Comparison of ENCODE assay signal across 8 cellular contexts in genomic region chr1:206912445-206913095, GRCh38. TPM values are rescaled to one million over a fixed set of nuclear protein-coding genes. Genes with fewer than 3 reads are reported as not detected.
A peak's percentile ranks its signal among the peaks of the same experiment; 100 is the strongest.
DNase-seq lines count a peak whose midpoint lies in the region; ATAC-seq and TF ChIP-seq lines count a peak whose summit lies in the region.

No MANE protein-coding gene starts in this region.

- H3K4me3 ChIP-seq in GM06990 (replicated peaks; ENCODE audit: low read depth, low read length) (no peak overlapping the region), lung (no peak overlapping the region), stomach (no peak overlapping the region)

- no peaks in the 10 kb centered on the region for H3K9me3 ChIP-seq in lung (ENCODE audit: control insufficient read depth in 2 of 2, insufficient read depth in 1 of 2, low read length in 1 of 2)
- no peaks in the 10 kb centered on the region for H3K9me3 ChIP-seq in stomach

- intact Hi-C loops in stomach (cut with DNase I; ENCODE audit: low total_unique reads): loop anchor here (10.0 kb wide), 1 partner anchor 278 kb away; the partner anchor contains the start of gene DYRK3

- 25 to 32% methylated on average over 7 of the region's 7 CpGs for WGBS in lung, 2 donors
- 19 to 26% (median 24%) methylated on average over 7 of the region's 7 CpGs for WGBS in stomach, 5 donors

- H3K27me3 ChIP-seq in GM06990 (replicated peaks; ENCODE audit: control insufficient read depth, insufficient read depth, low read length) (no peaks in the 10 kb centered on the region), lung (ENCODE audit: control insufficient read depth, insufficient read depth) (no peaks in the 10 kb centered on the region), stomach (peaks cover 0 to 39% (median 10%) of the 10 kb centered on the region in 3 donors)

- no peak overlapping the region for H3K27ac ChIP-seq in lung (ENCODE audit: low read depth in 1 of 2, low read length in 1 of 2)
- H3K27ac ChIP-seq in stomach: no peak overlapping the region

- no peak for DNase-seq in GM06990 (ENCODE audit: extremely low read depth, insufficient read length)
- DNase-seq in HPDE6-E6E7 (ENCODE audit: extremely low spot score): peak; percentile 74
- peak; percentile 25 for DNase-seq in NCI-H526 treated with DMSO at 0.1 percent for 48 hours (lab: John Stamatoyannopoulos, UW)
- peak; percentile 76 for DNase-seq in activated CD4-positive, alpha-beta T cell treated with anti-CD3 and anti-CD28 coated beads for 48 hours
- DNase-seq in ecto neural progenitor cell (ENCODE audit: low spot score): peak; percentile 68
- peak; percentile 78 for DNase-seq in lung (ENCODE audit: low spot score)
- peak; percentile 75 for DNase-seq in stomach

- ATAC-seq in lung (ENCODE audit: insufficient read depth, low FRiP score) (no peak), HG02938 (IDR thresholded peaks at IDR 0.05; ENCODE audit: unreplicated experiment) (no peak)

- TF ChIP-seq EP300 in stomach (IDR thresholded peaks at IDR 0.05): no peak

- H3K4me1 ChIP-seq in lung (ENCODE audit: control insufficient read depth in 2 of 2, insufficient read depth in 2 of 2, low read length in 2 of 2) (peaks cover 2 to 6% of the 10 kb centered on the region in 2 donors), stomach (peaks cover 14 to 37% (median 22%) of the 10 kb centered on the region in 4 donors)

- TF ChIP-seq CTCF in GM06990 (IDR thresholded peaks at IDR 0.05; ENCODE audit: insufficient read depth, low read length, poor library complexity, severe bottlenecking): peak; percentile 77
- peak; percentile 92 for TF ChIP-seq CTCF in lung (IDR thresholded peaks at IDR 0.05; ENCODE audit: control extremely low read depth, extremely low read depth)
- peak in 6 of 7 experiments; percentile 14 to 91 (median 86) for TF ChIP-seq CTCF in stomach (IDR thresholded peaks at IDR 0.05)

- no peak for TF ChIP-seq POLR2A in stomach (IDR thresholded peaks at IDR 0.05)

- peaks cover 40% of the 10 kb centered on the region for H3K36me3 ChIP-seq in GM06990 (ENCODE audit: control insufficient read depth, insufficient read depth, low read length)
- H3K36me3 ChIP-seq in lung (ENCODE audit: control insufficient read depth in 2 of 2, insufficient read depth in 2 of 2, low read length in 2 of 2): no peaks in the 10 kb centered on the region
- H3K36me3 ChIP-seq in stomach: no peaks in the 10 kb centered on the region

RNA-seq across cellular contexts. Expression of gene FCMR, which starts 9.2 kb away (rescaled TPM):
- 10 to 100 TPM in 1 of 2 donors, 1 to 10 TPM in 1; 8.5 to 10.5 TPM for total RNA-seq in lung
- polyA plus RNA-seq in lung: 10 to 100 TPM in 1 of 2 donors, 1 to 10 TPM in 1; 3.6 to 13.3 TPM
- total RNA-seq in stomach: 1 to 10 TPM in 3 of 5 donors, not detected in 2; 4.5 to 6.6 (median 5.2) TPM
- polyA plus RNA-seq in stomach: 1 to 10 TPM; 3.3 to 6.7 (median 3.7) TPM

RNA-seq across cellular contexts. Expression of gene IL24, which starts 15.3 kb away (rescaled TPM):
- total RNA-seq in lung: not detected
- 1 to 10 TPM in 1 of 2 donors, under 1 TPM in 1; 0.67 to 8.7 TPM for polyA plus RNA-seq in lung
- total RNA-seq in stomach: not detected
- under 1 TPM in 1 of 3 donors, not detected in 2; 1.00 TPM for polyA plus RNA-seq in stomach

RNA-seq across cellular contexts. Expression of gene PIGR, which starts 33.7 kb away (rescaled TPM):
- total RNA-seq in lung (100 to 1,000 TPM; 381 to 845 TPM), stomach (1,000 to 10,000 TPM in 2 of 5 donors, 100 to 1,000 TPM in 2, 10 to 100 TPM in 1; 72.7 to 3,112 (median 316) TPM)
- polyA plus RNA-seq in lung (100 to 1,000 TPM; 131 to 216 TPM), stomach (100 to 1,000 TPM in 2 of 3 donors, 1 to 10 TPM in 1; 6.3 to 176 (median 150) TPM)

RNA-seq across cellular contexts. Expression of gene IL20, which starts 47.1 kb away (rescaled TPM):
- total RNA-seq in lung (not detected), stomach (not detected)
- polyA plus RNA-seq in lung (under 1 TPM; 0.11 to 0.12 TPM), stomach (under 1 TPM in 1 of 3 donors, not detected in 2; 0.13 TPM)

RNA-seq across cellular contexts. Expression of gene FCAMR, which starts 57.7 kb away (rescaled TPM):
- under 1 TPM in 1 of 2 donors, not detected in 1; 0.40 TPM for total RNA-seq in lung
- under 1 TPM in 1 of 2 donors, not detected in 1; 0.18 TPM for polyA plus RNA-seq in lung
- total RNA-seq in stomach: under 1 TPM in 2 of 5 donors, not detected in 3; 0.37 to 0.58 TPM
- under 1 TPM in 1 of 3 donors, not detected in 2; 0.30 TPM for polyA plus RNA-seq in stomach
